ENCODE assay signal across 11 cellular contexts in genomic region chr2:145874466-145874865, GRCh38.
DNase-seq lines count a peak whose midpoint lies in the region; ATAC-seq and TF ChIP-seq lines count a peak whose summit lies in the region.
"Had no signal": no experiment of that assay in that cellular context is flagged by ENCODE, and none has a peak within 500 bp of the region (broad histone marks: within the 10 kb centered on the region; RNA-seq: fewer than 3 reads in every experiment).

No MANE protein-coding gene starts in this region.

- DNase-seq in Right ventricle myocardium superior: no peak
- DNase-seq in left ventricle myocardium inferior: no peak
- peak; percentile 73 for DNase-seq in amniotic epithelial cell (ENCODE audit: low read depth)
- DNase-seq in globus pallidus (ENCODE audit: low spot score): peak; percentile 24
- DNase-seq in stromal cell of bone marrow (ENCODE audit: low read depth): peak; percentile 44
- no peak for DNase-seq in HuH-7 (ENCODE audit: low spot score)
- no peak for DNase-seq in NCI-H1105 treated with DMSO at 0.1 percent for 48 hours (lab: John Stamatoyannopoulos, UW)
- no peak for DNase-seq in uterus
- DNase-seq: Kasumi-1, upper lobe of left lung had no signal

- H3K27ac ChIP-seq in left ventricle myocardium inferior (replicated peaks) (no peak overlapping the region), uterus (no peak overlapping the region)
- H3K27ac ChIP-seq: A549, upper lobe of left lung had no signal

- TF ChIP-seq CTCF in left ventricle myocardium inferior (IDR thresholded peaks at IDR 0.05; ENCODE audit: borderline replicate concordance): no peak
- no peak for TF ChIP-seq CTCF in uterus (IDR thresholded peaks at IDR 0.05)

- H3K36me3 ChIP-seq in left ventricle myocardium inferior (no peaks in the 10 kb centered on the region), uterus (no peaks in the 10 kb centered on the region)
- H3K36me3 ChIP-seq: upper lobe of left lung had no signal

- intact Hi-C loops in Right ventricle myocardium superior (cut with DNase I): no loop called here
- intact Hi-C loops in left ventricle myocardium inferior (cut with micrococcal nuclease): no loop called here
- intact Hi-C loops in uterus (cut with DNase I; ENCODE audit: low total_unique reads): no loop called here

- no peak for TF ChIP-seq POLR2A in uterus (IDR thresholded peaks at IDR 0.05)

- H3K4me3 ChIP-seq in left ventricle myocardium inferior: no peak overlapping the region
- no peak overlapping the region for H3K4me3 ChIP-seq in uterus
- H3K4me3 ChIP-seq: A549, upper lobe of left lung had no signal

- no peaks in the 10 kb centered on the region for H3K27me3 ChIP-seq in left ventricle myocardium inferior (ENCODE audit: low read depth)
- H3K27me3 ChIP-seq in uterus: no peaks in the 10 kb centered on the region
- H3K27me3 ChIP-seq: upper lobe of left lung had no signal

- no peaks in the 10 kb centered on the region for H3K9me3 ChIP-seq in left ventricle myocardium inferior (replicated peaks)
- H3K9me3 ChIP-seq in uterus: no peaks in the 10 kb centered on the region
- H3K9me3 ChIP-seq: A549, upper lobe of left lung had no signal

- ATAC-seq in Right ventricle myocardium superior (ENCODE audit: poor library complexity): peak; percentile 31
- ATAC-seq: A549 had no signal

- H3K4me1 ChIP-seq in left ventricle myocardium inferior (peaks cover 4% of the 10 kb centered on the region), uterus (no peaks in the 10 kb centered on the region)
- H3K4me1 ChIP-seq: upper lobe of left lung had no signal

Comparison
In these comparisons a context has a peak if more than half of its experiments do, and no peak if none do; other contexts are left out.
1. DNase-seq: peak in amniotic epithelial cell (single experiment), globus pallidus (single experiment) and stromal cell of bone marrow (single experiment); none in Right ventricle myocardium superior (single experiment), left ventricle myocardium inferior (single experiment), HuH-7 (single experiment), NCI-H1105 treated with DMSO at 0.1 percent for 48 hours (single experiment) and uterus (0 of 2).